ENCODE assay signal across 1 cellular context in the genomic region with DNA sequence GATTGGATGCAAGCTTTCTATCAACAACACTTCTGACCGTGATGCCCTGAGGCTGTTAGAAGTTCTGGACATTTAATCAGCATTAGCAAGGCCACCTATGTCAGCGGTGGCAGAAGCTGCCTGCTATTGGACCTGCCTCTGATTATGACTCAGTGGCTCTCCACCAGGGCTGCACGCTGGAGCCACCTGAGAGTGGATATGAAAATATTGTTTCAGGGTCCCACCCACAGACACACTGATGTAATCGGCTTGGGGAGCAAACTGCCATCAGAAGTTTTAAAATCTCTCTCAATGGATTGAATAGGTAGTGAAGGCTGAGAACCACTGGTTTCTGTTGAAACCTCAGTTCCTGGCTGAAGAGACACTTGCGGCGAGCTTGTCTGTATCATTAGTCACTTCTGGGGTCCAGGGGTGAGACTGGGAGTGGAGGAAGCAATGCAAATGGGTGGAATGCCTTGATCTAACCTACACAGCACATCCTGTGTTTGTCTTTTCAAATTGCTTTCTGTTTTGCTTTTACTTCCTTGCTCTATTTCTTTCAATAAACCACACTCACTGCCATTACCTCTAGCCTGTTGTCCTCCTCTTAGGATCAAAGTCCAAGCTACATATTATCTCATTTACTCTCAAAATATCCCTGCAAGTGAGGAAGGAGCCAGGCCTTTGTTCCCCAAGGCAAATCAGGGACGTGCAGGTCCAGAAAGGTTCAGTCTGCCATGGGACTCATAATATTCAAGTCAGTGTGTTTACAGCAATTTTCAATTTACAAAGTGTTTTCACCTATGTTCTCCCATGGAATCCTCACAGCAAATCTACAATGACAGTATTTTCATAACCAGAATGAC.
TF ChIP-seq lines count a peak whose summit lies in the region.

No MANE protein-coding gene starts in this region.

TF ChIP-seq in GM12878, 131 proteins besides CTCF, POLR2A, EP300 and RAD21 (continued from another document and continues in another):
- TF ChIP-seq, protein P1, sequence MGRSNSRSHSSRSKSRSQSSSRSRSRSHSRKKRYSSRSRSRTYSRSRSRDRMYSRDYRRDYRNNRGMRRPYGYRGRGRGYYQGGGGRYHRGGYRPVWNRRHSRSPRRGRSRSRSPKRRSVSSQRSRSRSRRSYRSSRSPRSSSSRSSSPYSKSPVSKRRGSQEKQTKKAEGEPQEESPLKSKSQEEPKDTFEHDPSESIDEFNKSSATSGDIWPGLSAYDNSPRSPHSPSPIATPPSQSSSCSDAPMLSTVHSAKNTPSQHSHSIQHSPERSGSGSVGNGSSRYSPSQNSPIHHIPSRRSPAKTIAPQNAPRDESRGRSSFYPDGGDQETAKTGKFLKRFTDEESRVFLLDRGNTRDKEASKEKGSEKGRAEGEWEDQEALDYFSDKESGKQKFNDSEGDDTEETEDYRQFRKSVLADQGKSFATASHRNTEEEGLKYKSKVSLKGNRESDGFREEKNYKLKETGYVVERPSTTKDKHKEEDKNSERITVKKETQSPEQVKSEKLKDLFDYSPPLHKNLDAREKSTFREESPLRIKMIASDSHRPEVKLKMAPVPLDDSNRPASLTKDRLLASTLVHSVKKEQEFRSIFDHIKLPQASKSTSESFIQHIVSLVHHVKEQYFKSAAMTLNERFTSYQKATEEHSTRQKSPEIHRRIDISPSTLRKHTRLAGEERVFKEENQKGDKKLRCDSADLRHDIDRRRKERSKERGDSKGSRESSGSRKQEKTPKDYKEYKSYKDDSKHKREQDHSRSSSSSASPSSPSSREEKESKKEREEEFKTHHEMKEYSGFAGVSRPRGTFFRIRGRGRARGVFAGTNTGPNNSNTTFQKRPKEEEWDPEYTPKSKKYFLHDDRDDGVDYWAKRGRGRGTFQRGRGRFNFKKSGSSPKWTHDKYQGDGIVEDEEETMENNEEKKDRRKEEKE (IDR thresholded peaks at IDR 0.05), result no peak
- no peak for TF ChIP-seq ESRRA (IDR thresholded peaks at IDR 0.05; ENCODE audit: low read length)
- TF ChIP-seq, protein P2, sequence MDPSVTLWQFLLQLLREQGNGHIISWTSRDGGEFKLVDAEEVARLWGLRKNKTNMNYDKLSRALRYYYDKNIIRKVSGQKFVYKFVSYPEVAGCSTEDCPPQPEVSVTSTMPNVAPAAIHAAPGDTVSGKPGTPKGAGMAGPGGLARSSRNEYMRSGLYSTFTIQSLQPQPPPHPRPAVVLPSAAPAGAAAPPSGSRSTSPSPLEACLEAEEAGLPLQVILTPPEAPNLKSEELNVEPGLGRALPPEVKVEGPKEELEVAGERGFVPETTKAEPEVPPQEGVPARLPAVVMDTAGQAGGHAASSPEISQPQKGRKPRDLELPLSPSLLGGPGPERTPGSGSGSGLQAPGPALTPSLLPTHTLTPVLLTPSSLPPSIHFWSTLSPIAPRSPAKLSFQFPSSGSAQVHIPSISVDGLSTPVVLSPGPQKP (IDR thresholded peaks at IDR 0.05; ENCODE audit: low read depth, low read length), result no peak
- 0 out of 2 replicates have a peak, but pooled peaks have one; percentile 20 for TF ChIP-seq BCL11A (IDR thresholded peaks at IDR 0.05; ENCODE audit: low read depth, low read length)
- TF ChIP-seq MTA3 (IDR thresholded peaks at IDR 0.05; ENCODE audit: borderline replicate concordance, low read length), result no peak
- TF ChIP-seq, protein P3, sequence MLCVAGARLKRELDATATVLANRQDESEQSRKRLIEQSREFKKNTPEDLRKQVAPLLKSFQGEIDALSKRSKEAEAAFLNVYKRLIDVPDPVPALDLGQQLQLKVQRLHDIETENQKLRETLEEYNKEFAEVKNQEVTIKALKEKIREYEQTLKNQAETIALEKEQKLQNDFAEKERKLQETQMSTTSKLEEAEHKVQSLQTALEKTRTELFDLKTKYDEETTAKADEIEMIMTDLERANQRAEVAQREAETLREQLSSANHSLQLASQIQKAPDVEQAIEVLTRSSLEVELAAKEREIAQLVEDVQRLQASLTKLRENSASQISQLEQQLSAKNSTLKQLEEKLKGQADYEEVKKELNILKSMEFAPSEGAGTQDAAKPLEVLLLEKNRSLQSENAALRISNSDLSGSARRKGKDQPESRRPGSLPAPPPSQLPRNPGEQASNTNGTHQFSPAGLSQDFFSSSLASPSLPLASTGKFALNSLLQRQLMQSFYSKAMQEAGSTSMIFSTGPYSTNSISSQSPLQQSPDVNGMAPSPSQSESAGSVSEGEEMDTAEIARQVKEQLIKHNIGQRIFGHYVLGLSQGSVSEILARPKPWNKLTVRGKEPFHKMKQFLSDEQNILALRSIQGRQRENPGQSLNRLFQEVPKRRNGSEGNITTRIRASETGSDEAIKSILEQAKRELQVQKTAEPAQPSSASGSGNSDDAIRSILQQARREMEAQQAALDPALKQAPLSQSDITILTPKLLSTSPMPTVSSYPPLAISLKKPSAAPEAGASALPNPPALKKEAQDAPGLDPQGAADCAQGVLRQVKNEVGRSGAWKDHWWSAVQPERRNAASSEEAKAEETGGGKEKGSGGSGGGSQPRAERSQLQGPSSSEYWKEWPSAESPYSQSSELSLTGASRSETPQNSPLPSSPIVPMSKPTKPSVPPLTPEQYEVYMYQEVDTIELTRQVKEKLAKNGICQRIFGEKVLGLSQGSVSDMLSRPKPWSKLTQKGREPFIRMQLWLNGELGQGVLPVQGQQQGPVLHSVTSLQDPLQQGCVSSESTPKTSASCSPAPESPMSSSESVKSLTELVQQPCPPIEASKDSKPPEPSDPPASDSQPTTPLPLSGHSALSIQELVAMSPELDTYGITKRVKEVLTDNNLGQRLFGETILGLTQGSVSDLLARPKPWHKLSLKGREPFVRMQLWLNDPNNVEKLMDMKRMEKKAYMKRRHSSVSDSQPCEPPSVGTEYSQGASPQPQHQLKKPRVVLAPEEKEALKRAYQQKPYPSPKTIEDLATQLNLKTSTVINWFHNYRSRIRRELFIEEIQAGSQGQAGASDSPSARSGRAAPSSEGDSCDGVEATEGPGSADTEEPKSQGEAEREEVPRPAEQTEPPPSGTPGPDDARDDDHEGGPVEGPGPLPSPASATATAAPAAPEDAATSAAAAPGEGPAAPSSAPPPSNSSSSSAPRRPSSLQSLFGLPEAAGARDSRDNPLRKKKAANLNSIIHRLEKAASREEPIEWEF (IDR thresholded peaks at IDR 0.05; ENCODE audit: insufficient replicate concordance, low read depth, low read length), result no peak
- TF ChIP-seq JUND (IDR thresholded peaks at IDR 0.05; ENCODE audit: low read depth, low read length), result no peak
- no peak for TF ChIP-seq SUPT20H (IDR thresholded peaks at IDR 0.05; ENCODE audit: borderline replicate concordance, control insufficient read depth, low read depth, low read length)
- TF ChIP-seq, protein P4, sequence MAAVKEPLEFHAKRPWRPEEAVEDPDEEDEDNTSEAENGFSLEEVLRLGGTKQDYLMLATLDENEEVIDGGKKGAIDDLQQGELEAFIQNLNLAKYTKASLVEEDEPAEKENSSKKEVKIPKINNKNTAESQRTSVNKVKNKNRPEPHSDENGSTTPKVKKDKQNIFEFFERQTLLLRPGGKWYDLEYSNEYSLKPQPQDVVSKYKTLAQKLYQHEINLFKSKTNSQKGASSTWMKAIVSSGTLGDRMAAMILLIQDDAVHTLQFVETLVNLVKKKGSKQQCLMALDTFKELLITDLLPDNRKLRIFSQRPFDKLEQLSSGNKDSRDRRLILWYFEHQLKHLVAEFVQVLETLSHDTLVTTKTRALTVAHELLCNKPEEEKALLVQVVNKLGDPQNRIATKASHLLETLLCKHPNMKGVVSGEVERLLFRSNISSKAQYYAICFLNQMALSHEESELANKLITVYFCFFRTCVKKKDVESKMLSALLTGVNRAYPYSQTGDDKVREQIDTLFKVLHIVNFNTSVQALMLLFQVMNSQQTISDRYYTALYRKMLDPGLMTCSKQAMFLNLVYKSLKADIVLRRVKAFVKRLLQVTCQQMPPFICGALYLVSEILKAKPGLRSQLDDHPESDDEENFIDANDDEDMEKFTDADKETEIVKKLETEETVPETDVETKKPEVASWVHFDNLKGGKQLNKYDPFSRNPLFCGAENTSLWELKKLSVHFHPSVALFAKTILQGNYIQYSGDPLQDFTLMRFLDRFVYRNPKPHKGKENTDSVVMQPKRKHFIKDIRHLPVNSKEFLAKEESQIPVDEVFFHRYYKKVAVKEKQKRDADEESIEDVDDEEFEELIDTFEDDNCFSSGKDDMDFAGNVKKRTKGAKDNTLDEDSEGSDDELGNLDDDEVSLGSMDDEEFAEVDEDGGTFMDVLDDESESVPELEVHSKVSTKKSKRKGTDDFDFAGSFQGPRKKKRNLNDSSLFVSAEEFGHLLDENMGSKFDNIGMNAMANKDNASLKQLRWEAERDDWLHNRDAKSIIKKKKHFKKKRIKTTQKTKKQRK (IDR thresholded peaks at IDR 0.05; ENCODE audit: low read depth, low read length), result no peak
- TF ChIP-seq MYB (IDR thresholded peaks at IDR 0.05; ENCODE audit: borderline replicate concordance, low read depth, low read length), result no peak
- TF ChIP-seq, protein P5, sequence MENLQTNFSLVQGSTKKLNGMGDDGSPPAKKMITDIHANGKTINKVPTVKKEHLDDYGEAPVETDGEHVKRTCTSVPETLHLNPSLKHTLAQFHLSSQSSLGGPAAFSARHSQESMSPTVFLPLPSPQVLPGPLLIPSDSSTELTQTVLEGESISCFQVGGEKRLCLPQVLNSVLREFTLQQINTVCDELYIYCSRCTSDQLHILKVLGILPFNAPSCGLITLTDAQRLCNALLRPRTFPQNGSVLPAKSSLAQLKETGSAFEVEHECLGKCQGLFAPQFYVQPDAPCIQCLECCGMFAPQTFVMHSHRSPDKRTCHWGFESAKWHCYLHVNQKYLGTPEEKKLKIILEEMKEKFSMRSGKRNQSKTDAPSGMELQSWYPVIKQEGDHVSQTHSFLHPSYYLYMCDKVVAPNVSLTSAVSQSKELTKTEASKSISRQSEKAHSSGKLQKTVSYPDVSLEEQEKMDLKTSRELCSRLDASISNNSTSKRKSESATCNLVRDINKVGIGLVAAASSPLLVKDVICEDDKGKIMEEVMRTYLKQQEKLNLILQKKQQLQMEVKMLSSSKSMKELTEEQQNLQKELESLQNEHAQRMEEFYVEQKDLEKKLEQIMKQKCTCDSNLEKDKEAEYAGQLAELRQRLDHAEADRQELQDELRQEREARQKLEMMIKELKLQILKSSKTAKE (IDR thresholded peaks at IDR 0.05; ENCODE audit: low read depth, poor library complexity, severe bottlenecking), result peak; percentile 83
- TF ChIP-seq CHD4 (IDR thresholded peaks at IDR 0.05), result no peak
- TF ChIP-seq, protein P6, sequence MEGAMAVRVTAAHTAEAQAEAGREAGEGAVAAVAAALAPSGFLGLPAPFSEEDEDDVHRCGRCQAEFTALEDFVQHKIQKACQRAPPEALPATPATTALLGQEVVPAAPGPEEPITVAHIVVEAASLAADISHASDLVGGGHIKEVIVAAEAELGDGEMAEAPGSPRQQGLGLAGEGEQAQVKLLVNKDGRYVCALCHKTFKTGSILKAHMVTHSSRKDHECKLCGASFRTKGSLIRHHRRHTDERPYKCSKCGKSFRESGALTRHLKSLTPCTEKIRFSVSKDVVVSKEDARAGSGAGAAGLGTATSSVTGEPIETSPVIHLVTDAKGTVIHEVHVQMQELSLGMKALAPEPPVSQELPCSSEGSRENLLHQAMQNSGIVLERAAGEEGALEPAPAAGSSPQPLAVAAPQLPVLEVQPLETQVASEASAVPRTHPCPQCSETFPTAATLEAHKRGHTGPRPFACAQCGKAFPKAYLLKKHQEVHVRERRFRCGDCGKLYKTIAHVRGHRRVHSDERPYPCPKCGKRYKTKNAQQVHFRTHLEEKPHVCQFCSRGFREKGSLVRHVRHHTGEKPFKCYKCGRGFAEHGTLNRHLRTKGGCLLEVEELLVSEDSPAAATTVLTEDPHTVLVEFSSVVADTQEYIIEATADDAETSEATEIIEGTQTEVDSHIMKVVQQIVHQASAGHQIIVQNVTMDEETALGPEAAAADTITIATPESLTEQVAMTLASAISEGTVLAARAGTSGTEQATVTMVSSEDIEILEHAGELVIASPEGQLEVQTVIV (IDR thresholded peaks at IDR 0.05; ENCODE audit: borderline replicate concordance, partially characterized antibody), result no peak
- TF ChIP-seq RUNX3 (IDR thresholded peaks at IDR 0.05; ENCODE audit: low read length), result peak; percentile 84
- TF ChIP-seq POLR2AphosphoS5 (IDR thresholded peaks at IDR 0.05; ENCODE audit: low read length), result no peak
- TF ChIP-seq CHD1 (IDR thresholded peaks at IDR 0.05; ENCODE audit: low read depth, low read length), result no peak
- TF ChIP-seq CBX3 (IDR thresholded peaks at IDR 0.05; ENCODE audit: borderline replicate concordance, low read depth), result no peak
- TF ChIP-seq PML (IDR thresholded peaks at IDR 0.05; ENCODE audit: low read length), result no peak
- TF ChIP-seq ZBED1 (IDR thresholded peaks at IDR 0.05; ENCODE audit: borderline replicate concordance), result no peak
- no peak for TF ChIP-seq PAX5 (IDR thresholded peaks at IDR 0.05; ENCODE audit: borderline replicate concordance, low read depth, low read length)
- TF ChIP-seq, protein P7, sequence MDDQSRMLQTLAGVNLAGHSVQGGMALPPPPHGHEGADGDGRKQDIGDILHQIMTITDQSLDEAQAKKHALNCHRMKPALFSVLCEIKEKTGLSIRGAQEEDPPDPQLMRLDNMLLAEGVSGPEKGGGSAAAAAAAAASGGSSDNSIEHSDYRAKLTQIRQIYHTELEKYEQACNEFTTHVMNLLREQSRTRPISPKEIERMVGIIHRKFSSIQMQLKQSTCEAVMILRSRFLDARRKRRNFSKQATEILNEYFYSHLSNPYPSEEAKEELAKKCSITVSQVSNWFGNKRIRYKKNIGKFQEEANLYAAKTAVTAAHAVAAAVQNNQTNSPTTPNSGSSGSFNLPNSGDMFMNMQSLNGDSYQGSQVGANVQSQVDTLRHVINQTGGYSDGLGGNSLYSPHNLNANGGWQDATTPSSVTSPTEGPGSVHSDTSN (IDR thresholded peaks at IDR 0.05; ENCODE audit: insufficient replicate concordance, low read depth, low read length), result no peak
- peak; percentile 86 for TF ChIP-seq ATF7 (IDR thresholded peaks at IDR 0.05; ENCODE audit: low read depth)
- TF ChIP-seq, protein P8, sequence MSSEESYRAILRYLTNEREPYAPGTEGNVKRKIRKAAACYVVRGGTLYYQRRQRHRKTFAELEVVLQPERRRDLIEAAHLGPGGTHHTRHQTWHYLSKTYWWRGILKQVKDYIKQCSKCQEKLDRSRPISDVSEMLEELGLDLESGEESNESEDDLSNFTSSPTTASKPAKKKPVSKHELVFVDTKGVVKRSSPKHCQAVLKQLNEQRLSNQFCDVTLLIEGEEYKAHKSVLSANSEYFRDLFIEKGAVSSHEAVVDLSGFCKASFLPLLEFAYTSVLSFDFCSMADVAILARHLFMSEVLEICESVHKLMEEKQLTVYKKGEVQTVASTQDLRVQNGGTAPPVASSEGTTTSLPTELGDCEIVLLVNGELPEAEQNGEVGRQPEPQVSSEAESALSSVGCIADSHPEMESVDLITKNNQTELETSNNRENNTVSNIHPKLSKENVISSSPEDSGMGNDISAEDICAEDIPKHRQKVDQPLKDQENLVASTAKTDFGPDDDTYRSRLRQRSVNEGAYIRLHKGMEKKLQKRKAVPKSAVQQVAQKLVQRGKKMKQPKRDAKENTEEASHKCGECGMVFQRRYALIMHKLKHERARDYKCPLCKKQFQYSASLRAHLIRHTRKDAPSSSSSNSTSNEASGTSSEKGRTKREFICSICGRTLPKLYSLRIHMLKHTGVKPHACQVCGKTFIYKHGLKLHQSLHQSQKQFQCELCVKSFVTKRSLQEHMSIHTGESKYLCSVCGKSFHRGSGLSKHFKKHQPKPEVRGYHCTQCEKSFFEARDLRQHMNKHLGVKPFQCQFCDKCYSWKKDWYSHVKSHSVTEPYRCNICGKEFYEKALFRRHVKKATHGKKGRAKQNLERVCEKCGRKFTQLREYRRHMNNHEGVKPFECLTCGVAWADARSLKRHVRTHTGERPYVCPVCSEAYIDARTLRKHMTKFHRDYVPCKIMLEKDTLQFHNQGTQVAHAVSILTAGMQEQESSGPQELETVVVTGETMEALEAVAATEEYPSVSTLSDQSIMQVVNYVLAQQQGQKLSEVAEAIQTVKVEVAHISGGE (CRISPR knock-in tag; IDR thresholded peaks at IDR 0.05), result no peak
- no peak for TF ChIP-seq PAX8 (IDR thresholded peaks at IDR 0.05)
- no peak for TF ChIP-seq SIN3A (IDR thresholded peaks at IDR 0.05; ENCODE audit: low read depth, low read length)
- TF ChIP-seq POU2F2 (IDR thresholded peaks at IDR 0.05; ENCODE audit: borderline replicate concordance, low read depth, low read length), result peak; percentile 90; the same call in 2 of the 3 replicates
